In genomic region chr1:19421365-19421764, GRCh38 we compare ENCODE assay signal across 15 cellular contexts.
DNase-seq lines count a peak whose midpoint lies in the region; ATAC-seq and TF ChIP-seq lines count a peak whose summit lies in the region.
"Had no signal": no experiment of that assay in that cellular context is flagged by ENCODE, and none has a peak within 500 bp of the region (broad histone marks: within the 10 kb centered on the region; RNA-seq: fewer than 3 reads in every experiment).

No MANE protein-coding gene starts in this region.

- ATAC-seq in left cardiac atrium = no peak
- ATAC-seq in naive thymus-derived CD4-positive, alpha-beta T cell = no peak
- ATAC-seq in upper lobe of left lung (ENCODE audit: low FRiP score in 2 of 2) = no peak
- no peak for ATAC-seq in GM18909 (IDR thresholded peaks at IDR 0.05; ENCODE audit: poor library complexity, unreplicated experiment)
- ATAC-seq: HCT116; left ventricle myocardium superior; stimulated activated naive CD8-positive, alpha-beta T cell treated with anti-CD3 and anti-CD28 coated beads, Interleukin-15, amount 100 ng/mL, for 72 hours had no signal

- DNase-seq in right atrium auricular region (ENCODE audit: low spot score) (no peak), left cardiac atrium (no peak), upper lobe of left lung (no peak), AML-193 (lab: John Stamatoyannopoulos, UW) (no peak), neural progenitor cell (ENCODE audit: low spot score) (no peak)
- no peak for DNase-seq in naive thymus-derived CD4-positive, alpha-beta T cell
- DNase-seq: KBM-7; left ventricle myocardium superior; NCI-H1436 treated with DMSO at 0.1 percent for 48 hours; PC-9; stimulated activated naive CD8-positive, alpha-beta T cell treated with anti-CD3 and anti-CD28 coated beads, Interleukin-15, amount 100 ng/mL, for 72 hours had no signal

- H3K36me3 ChIP-seq in right atrium auricular region (peaks cover 16% of the 10 kb centered on the region), upper lobe of left lung (peaks cover 0 to 32% (median 9%) of the 10 kb centered on the region in 4 donors), neural progenitor cell (no peaks in the 10 kb centered on the region)
- H3K36me3 ChIP-seq in naive thymus-derived CD4-positive, alpha-beta T cell (ENCODE audit: control insufficient read depth in 2 of 3, insufficient read depth in 3 of 3, low read length in 3 of 3) = peaks cover 13 to 38% (median 14%) of the 10 kb centered on the region in 3 experiments

- no peak overlapping the region for H3K4me2 ChIP-seq in neural progenitor cell
- H3K4me2 ChIP-seq: PC-9 had no signal

- no peaks in the 10 kb centered on the region for H3F3A ChIP-seq in neural progenitor cell (ENCODE audit: low read depth)

- H3K27me3 Mint-ChIP-seq in brain (peaks cover 2% of the 10 kb centered on the region), neural progenitor cell (ENCODE audit: insufficient read depth, low read depth) (peaks cover 2% of the 10 kb centered on the region)
- no peaks in the 10 kb centered on the region for H3K27me3 Mint-ChIP-seq in naive thymus-derived CD4-positive, alpha-beta T cell
- H3K27me3 Mint-ChIP-seq: stimulated activated naive CD8-positive, alpha-beta T cell treated with anti-CD3 and anti-CD28 coated beads, Interleukin-15, amount 100 ng/mL, for 72 hours had no signal

- WGBS in upper lobe of left lung, 2 donors = 73 to 84% methylated on average over 4 of the region's 4 CpGs

- TF ChIP-seq EP300 in upper lobe of left lung (IDR thresholded peaks at IDR 0.05) = no peak

- no peak overlapping the region for H2AFZ ChIP-seq in neural progenitor cell (replicated peaks)
- H2AFZ ChIP-seq: PC-9 had no signal

- H3K27ac Mint-ChIP-seq in brain (peak overlapping the region in 3 of 5 experiments; percentile 33 to 84 (median 79)), neural progenitor cell (no peak overlapping the region)
- peak overlapping the region in 8 of 9 donors; percentile 42 to 88 (median 80) for H3K27ac Mint-ChIP-seq in naive thymus-derived CD4-positive, alpha-beta T cell

- H3K9ac ChIP-seq in neural progenitor cell = no peak overlapping the region

- H3K4me3 Mint-ChIP-seq in brain (no peak overlapping the region), neural progenitor cell (no peak overlapping the region)
- peak overlapping the region in 3 of 10 donors; percentile 6 to 42 (median 41) for H3K4me3 Mint-ChIP-seq in naive thymus-derived CD4-positive, alpha-beta T cell
- H3K4me3 Mint-ChIP-seq: stimulated activated naive CD8-positive, alpha-beta T cell treated with anti-CD3 and anti-CD28 coated beads, Interleukin-15, amount 100 ng/mL, for 72 hours had no signal

- CTCF ChIA-PET in naive thymus-derived CD4-positive, alpha-beta T cell (lab: Charles Lee) = no interaction called here

- intact Hi-C loops in left cardiac atrium (cut with DNase I) = no loop called here
- intact Hi-C loops in naive thymus-derived CD4-positive, alpha-beta T cell (cut with micrococcal nuclease) = no loop called here

- H3K27me3 ChIP-seq in right atrium auricular region (no peaks in the 10 kb centered on the region), upper lobe of left lung (no peaks in the 10 kb centered on the region), neural progenitor cell (no peaks in the 10 kb centered on the region)
- H3K27me3 ChIP-seq in naive thymus-derived CD4-positive, alpha-beta T cell (ENCODE audit: control insufficient read depth in 2 of 2, insufficient read depth in 2 of 2, low read length in 2 of 2) = no peaks in the 10 kb centered on the region

- H3K79me2 ChIP-seq in neural progenitor cell (ENCODE audit: low read depth) = peaks cover 87% of the 10 kb centered on the region

- POLR2A ChIA-PET in naive thymus-derived CD4-positive, alpha-beta T cell (lab: Charles Lee) = interaction anchor here (1.0 kb wide), 1 partner anchor 47 kb away, joined by 3 read pairs; no protein-coding TSS in a partner anchor

- TF ChIP-seq POLR2A in upper lobe of left lung (IDR thresholded peaks at IDR 0.05) = no peak

- H3K27ac ChIP-seq in right atrium auricular region (peak overlapping the region; percentile 39 to 52), upper lobe of left lung (peak overlapping the region in 3 of 4 donors; percentile 16 to 62 (median 40)), neural progenitor cell (no peak overlapping the region)
- no peak overlapping the region for H3K27ac ChIP-seq in naive thymus-derived CD4-positive, alpha-beta T cell (ENCODE audit: low read depth, low read length)
- H3K27ac ChIP-seq: PC-9 had no signal

- H3K4me1 Mint-ChIP-seq in brain (peaks cover 90% of the 10 kb centered on the region), neural progenitor cell (peaks cover 19% of the 10 kb centered on the region)
- peaks cover 58 to 95% (median 87%) of the 10 kb centered on the region in 7 donors for H3K4me1 Mint-ChIP-seq in naive thymus-derived CD4-positive, alpha-beta T cell

- H3K4me1 ChIP-seq in right atrium auricular region (peaks cover 0 to 92% of the 10 kb centered on the region in 2 donors), upper lobe of left lung (peaks cover 40 to 74% (median 61%) of the 10 kb centered on the region in 4 donors), neural progenitor cell (no peaks in the 10 kb centered on the region)
- peaks cover 31 to 41% of the 10 kb centered on the region in 2 donors for H3K4me1 ChIP-seq in naive thymus-derived CD4-positive, alpha-beta T cell (ENCODE audit: control insufficient read depth in 2 of 2, insufficient read depth in 2 of 2, low read length in 2 of 2)

- H4K20me1 ChIP-seq in neural progenitor cell (ENCODE audit: low read depth) = peaks cover 51% of the 10 kb centered on the region

- H3K9me3 ChIP-seq in right atrium auricular region (no peaks in the 10 kb centered on the region), upper lobe of left lung (no peaks in the 10 kb centered on the region), neural progenitor cell (ENCODE audit: low read depth) (no peaks in the 10 kb centered on the region)
- H3K9me3 ChIP-seq in naive thymus-derived CD4-positive, alpha-beta T cell (ENCODE audit: control insufficient read depth in 2 of 3, low read length in 3 of 3) = no peaks in the 10 kb centered on the region

- no peak overlapping the region for H3K4me3 ChIP-seq in right atrium auricular region
- no peak overlapping the region for H3K4me3 ChIP-seq in naive thymus-derived CD4-positive, alpha-beta T cell (ENCODE audit: low read length)
- no peak overlapping the region for H3K4me3 ChIP-seq in upper lobe of left lung
- no peak overlapping the region for H3K4me3 ChIP-seq in neural progenitor cell
- H3K4me3 ChIP-seq: PC-9, skin epidermis had no signal

- no peak for TF ChIP-seq CTCF in right atrium auricular region (IDR thresholded peaks at IDR 0.05)
- no peak for TF ChIP-seq CTCF in brain (conservative IDR thresholded peaks at IDR 0.05)
- TF ChIP-seq CTCF in upper lobe of left lung (IDR thresholded peaks at IDR 0.05) = no peak
- TF ChIP-seq CTCF in neural progenitor cell (IDR thresholded peaks at IDR 0.05) = no peak

- H3K9me3 Mint-ChIP-seq in brain (peaks cover 0 to 2% (median 0%) of the 10 kb centered on the region in 5 experiments), neural progenitor cell (no peaks in the 10 kb centered on the region)
- no peaks in the 10 kb centered on the region for H3K9me3 Mint-ChIP-seq in naive thymus-derived CD4-positive, alpha-beta T cell
- H3K9me3 Mint-ChIP-seq: stimulated activated naive CD8-positive, alpha-beta T cell treated with anti-CD3 and anti-CD28 coated beads, Interleukin-15, amount 100 ng/mL, for 72 hours had no signal

- H3K36me3 Mint-ChIP-seq in brain (peaks cover 24% of the 10 kb centered on the region), neural progenitor cell (peaks cover 17% of the 10 kb centered on the region)
- H3K36me3 Mint-ChIP-seq in naive thymus-derived CD4-positive, alpha-beta T cell = peaks cover 0 to 22% (median 14%) of the 10 kb centered on the region in 5 donors

Comparison
In these comparisons a context has a peak if more than half of its experiments do, and no peak if none do; other contexts are left out.
1. H3K27ac ChIP-seq: peak in right atrium auricular region (2 of 2) and upper lobe of left lung (3 of 4); none in naive thymus-derived CD4-positive, alpha-beta T cell (single experiment) and neural progenitor cell (single experiment).